In genomic region chr9:137221477-137222111, GRCh38 we compare ENCODE assay signal across 11 cellular contexts. TPM values are rescaled to one million over a fixed set of nuclear protein-coding genes. Genes with fewer than 3 reads are reported as not detected.
DNase-seq lines count a peak whose midpoint lies in the region; ATAC-seq and TF ChIP-seq lines count a peak whose summit lies in the region.
"Had no signal": no experiment of that assay in that cellular context is flagged by ENCODE, and none has a peak within 500 bp of the region (broad histone marks: within the 10 kb centered on the region; RNA-seq: fewer than 3 reads in every experiment).

No MANE protein-coding gene starts in this region.

- H3K4me1 ChIP-seq in HUES64 (ENCODE audit: insufficient read depth, low read length): no peaks in the 10 kb centered on the region; the same call in 1 of the 2 replicates
- H3K4me1 ChIP-seq in osteoblast (ENCODE audit: insufficient read depth, low read length): peaks cover 23% of the 10 kb centered on the region

- WGBS in HUES64: 4% methylated on average over 61 of the region's 61 CpGs

- H3K27ac ChIP-seq in HUES64 (ENCODE audit: low read depth, low read length) (no peak overlapping the region), osteoblast (ENCODE audit: low read depth, low read length) (no peak overlapping the region)

- H3K27me3 ChIP-seq in HUES64 (ENCODE audit: insufficient read depth, low read length) (peaks cover 10% of the 10 kb centered on the region), osteoblast (ENCODE audit: insufficient read depth, low read length) (no peaks in the 10 kb centered on the region)

- DNase-seq in COLO668 (lab: John Stamatoyannopoulos, UW; ENCODE audit: unreplicated experiment): peak; percentile 37
- peak; percentile 73 for DNase-seq in ecto neural progenitor cell (ENCODE audit: low spot score)
- DNase-seq in osteoblast (ENCODE audit: insufficient read length, low spot score, missing footprints): no peak
- DNase-seq in stimulated activated naive CD4-positive, alpha-beta T cell treated with Interleukin-2 at 50 U/mL for 16 hours (lab: John Stamatoyannopoulos, UW): no peak
- no peak for DNase-seq in SK-N-DZ (ENCODE audit: low spot score)
- DNase-seq in NOMO-1 treated with dmso at 0.1 percent for 144 hours (lab: John Stamatoyannopoulos, UW; ENCODE audit: unreplicated experiment): no peak
- DNase-seq: NCI-H524 treated with DMSO at 0.1 percent for 48 hours, occipital lobe had no signal

- H3K36me3 ChIP-seq in HUES64 (ENCODE audit: insufficient read depth, low read length) (no peaks in the 10 kb centered on the region), osteoblast (ENCODE audit: insufficient read depth, low read length) (no peaks in the 10 kb centered on the region)

- H2AFZ ChIP-seq in osteoblast (ENCODE audit: low read length): no peak overlapping the region

- H3K9me3 ChIP-seq in HUES64 (ENCODE audit: insufficient read depth, low read depth, low read length) (no peaks in the 10 kb centered on the region), osteoblast (ENCODE audit: low read depth, low read length) (no peaks in the 10 kb centered on the region)

- ATAC-seq in HG02884 (IDR thresholded peaks at IDR 0.05; ENCODE audit: unreplicated experiment): no peak

- TF ChIP-seq CTCF in osteoblast (IDR thresholded peaks at IDR 0.05; ENCODE audit: extremely low read depth, low read depth, low read length): no peak

- H4K20me1 ChIP-seq in osteoblast (ENCODE audit: insufficient read depth, low read length): no peaks in the 10 kb centered on the region

- H3K79me2 ChIP-seq in osteoblast (ENCODE audit: insufficient read depth, low read length): no peaks in the 10 kb centered on the region

- H3K4me3 ChIP-seq in HUES64 (ENCODE audit: low read length) (peak overlapping the region; percentile 83), osteoblast (ENCODE audit: insufficient read depth, low read length) (peak overlapping the region; percentile 57)

- 0 out of 2 replicates have a peak overlapping the region, but pooled peaks have one; percentile 5 for H3K9ac ChIP-seq in HUES64 (ENCODE audit: low read depth, low read length)

- H3K4me2 ChIP-seq in osteoblast (ENCODE audit: insufficient read depth, low read length): peak overlapping the region; percentile 43

RNA-seq across cellular contexts. Expression of gene RNF208, which starts 0.4 kb away (rescaled TPM):
- polyA plus RNA-seq in HUES64 (2013, experiment 1 of 2): 3.7 TPM
- polyA plus RNA-seq in HUES64 (2013, experiment 2 of 2): 6.6 TPM
- total RNA-seq in osteoblast: 0.29 TPM in 1 of 2 replicates, not detected in the other
- polyA plus RNA-seq in SK-N-DZ (2014; cell fraction: cytosol; rRNA removed): 1.0 and 1.9 TPM in 2 replicates
- polyA plus RNA-seq in SK-N-DZ (2014; cell fraction: nucleus; rRNA removed): 6.4 and 8.4 TPM in 2 replicates

RNA-seq across cellular contexts. Expression of gene CYSRT1, which starts 3.4 kb away (rescaled TPM):
- 1.2 TPM for polyA plus RNA-seq in HUES64 (2013, experiment 1 of 2)
- 1.1 TPM for polyA plus RNA-seq in HUES64 (2013, experiment 2 of 2)
- total RNA-seq in osteoblast: 1.1 and 1.5 TPM in 2 replicates
- 1.6 and 2.3 TPM in 2 replicates for polyA plus RNA-seq in SK-N-DZ (2014; cell fraction: cytosol; rRNA removed)
- 0.30 and 1.2 TPM in 2 replicates for polyA plus RNA-seq in SK-N-DZ (2014; cell fraction: nucleus; rRNA removed)
- total RNA-seq: occipital lobe had no signal

RNA-seq across cellular contexts. Expression of gene RNF224, which starts 5.7 kb away (rescaled TPM):
- not detected for polyA plus RNA-seq in HUES64 (2013, experiment 1 of 2)
- not detected for polyA plus RNA-seq in HUES64 (2013, experiment 2 of 2)
- total RNA-seq in osteoblast: under 0.01 TPM in 1 of 2 replicates, not detected in the other
- polyA plus RNA-seq in SK-N-DZ (2014; cell fraction: cytosol; rRNA removed): 0.44 TPM in 1 of 2 replicates, not detected in the other
- 0.75 TPM in 1 of 2 replicates, not detected in the other for polyA plus RNA-seq in SK-N-DZ (2014; cell fraction: nucleus; rRNA removed)
- total RNA-seq: endothelial cell of umbilical vein, occipital lobe had no signal
- polyA plus RNA-seq: endothelial cell of umbilical vein had no signal

RNA-seq across cellular contexts. Expression of gene SLC34A3, which starts 9.1 kb away (rescaled TPM):
- not detected for polyA plus RNA-seq in HUES64 (2013, experiment 1 of 2)
- not detected for polyA plus RNA-seq in HUES64 (2013, experiment 2 of 2)
- total RNA-seq in osteoblast: not detected in 2 replicates
- 0.57 TPM in 1 of 2 replicates, not detected in the other for polyA plus RNA-seq in SK-N-DZ (2014; cell fraction: cytosol; rRNA removed)
- 0.82 TPM in 1 of 2 replicates, not detected in the other for polyA plus RNA-seq in SK-N-DZ (2014; cell fraction: nucleus; rRNA removed)
- total RNA-seq: endothelial cell of umbilical vein had no signal
- polyA plus RNA-seq: endothelial cell of umbilical vein had no signal

RNA-seq across cellular contexts. Expression of gene NDOR1, which starts 16.1 kb away (rescaled TPM):
- 19.3 TPM for polyA plus RNA-seq in HUES64 (2013, experiment 1 of 2)
- polyA plus RNA-seq in HUES64 (2013, experiment 2 of 2): 15.3 TPM
- total RNA-seq in osteoblast: 5.0 and 6.2 TPM in 2 replicates
- polyA plus RNA-seq in SK-N-DZ (2014; cell fraction: cytosol; rRNA removed): 11.7 and 19.0 TPM in 2 replicates
- 89.6 and 124 TPM in 2 replicates for polyA plus RNA-seq in SK-N-DZ (2014; cell fraction: nucleus; rRNA removed)

Comparison
In these comparisons a context has a peak if more than half of its experiments do, and no peak if none do; other contexts are left out.
1. DNase-seq: peak in COLO668 (single experiment) and ecto neural progenitor cell (single experiment); none in osteoblast (single experiment), stimulated activated naive CD4-positive, alpha-beta T cell treated with Interleukin-2 at 50 U/mL for 16 hours (single experiment), SK-N-DZ (single experiment) and NOMO-1 treated with dmso at 0.1 percent for 144 hours (single experiment).